ENCODE assay signal across 20 cellular contexts in genomic region chr14:86781111-86781510, GRCh38.
DNase-seq lines count a peak whose midpoint lies in the region; ATAC-seq and TF ChIP-seq lines count a peak whose summit lies in the region.
"Had no signal": no experiment of that assay in that cellular context is flagged by ENCODE, and none has a peak within 500 bp of the region (broad histone marks: within the 10 kb centered on the region; RNA-seq: fewer than 3 reads in every experiment).

No MANE protein-coding gene starts in this region.

- intact Hi-C loops in right lobe of liver (cut with DNase I) = no loop called here
- intact Hi-C loops in transverse colon (cut with DNase I; ENCODE audit: low total_unique reads) = no loop called here

- H3K4me1 ChIP-seq in right lobe of liver = peaks cover 0 to 25% (median 9%) of the 10 kb centered on the region in 4 donors
- H3K4me1 ChIP-seq in transverse colon = no peaks in the 10 kb centered on the region
- H3K4me1 ChIP-seq: BLaER1 had no signal

- peak; percentile 60 to 77 (median 65) for ATAC-seq in right lobe of liver
- ATAC-seq: CD8-positive, alpha-beta T cell; GM23338; HCT116 had no signal

- H3K4me3 ChIP-seq in choroid plexus epithelial cell (ENCODE audit: low read depth, low read length) (no peak overlapping the region), right lobe of liver (no peak overlapping the region), transverse colon (no peak overlapping the region)
- H3K4me3 ChIP-seq: BLaER1, GM23338 had no signal

- DNase-seq in DMS 273 (lab: John Stamatoyannopoulos, UW; ENCODE audit: unreplicated experiment) = peak; percentile 3
- no peak for DNase-seq in DMS 273 treated with DMSO at 0.1 percent for 48 hours (lab: John Stamatoyannopoulos, UW)
- DNase-seq in NCI-H69 (lab: John Stamatoyannopoulos, UW) = peak; percentile 57
- DNase-seq in choroid plexus epithelial cell (ENCODE audit: low read depth) = no peak
- DNase-seq in right lobe of liver = no peak
- DNase-seq in transverse colon = no peak
- DNase-seq in amniotic stem cell (lab: John Stamatoyannopoulos, UW) = no peak
- no peak for DNase-seq in HUDEP-2 (lab: John Stamatoyannopoulos, UW; ENCODE audit: unreplicated experiment in 76 of 76)
- DNase-seq: 8988T; CD8-positive, alpha-beta T cell; GF-D8; KBM-7; NCI-H1417 treated with DMSO at 0.1 percent for 48 hours; NCI-H2029; NCI-H510A treated with DMSO at 0.1 percent for 48 hours; RPMI8226 had no signal

- no peak for TF ChIP-seq EP300 in transverse colon (IDR thresholded peaks at IDR 0.05; ENCODE audit: low read depth)

- no peak overlapping the region for H3K27ac ChIP-seq in right lobe of liver
- no peak overlapping the region for H3K27ac ChIP-seq in transverse colon
- H3K27ac ChIP-seq: BLaER1, HL-60 had no signal

- TF ChIP-seq POLR2A in right lobe of liver (IDR thresholded peaks at IDR 0.05) (no peak), transverse colon (IDR thresholded peaks at IDR 0.05) (no peak)

- 12% methylated on average over 1 of the region's 1 CpG for WGBS in right lobe of liver (ENCODE audit: insufficient coverage, low coverage, low lambda C conversion rate, missing lambda C conversion rate)
- WGBS in transverse colon (ENCODE audit: low coverage in 1 of 2), 2 donors = 0 to 32% methylated on average over 1 of the region's 1 CpG

- TF ChIP-seq CTCF in choroid plexus epithelial cell (conservative IDR thresholded peaks at IDR 0.05; ENCODE audit: low read depth, low read length) (peak; percentile 24), right lobe of liver (IDR thresholded peaks at IDR 0.05) (peak in 3 of 4 donors; percentile 12 to 25 (median 14)), transverse colon (IDR thresholded peaks at IDR 0.05) (no peak)

- in situ Hi-C loops in transverse colon (cut with MboI; ENCODE audit: low pct_ligation_motif_present in 1 of 4, low pct_unique_long_range_greater_than_20kb in 1 of 4, low sequenced_read_pairs in 3 of 4) = no loop called here

- no peaks in the 10 kb centered on the region for H3K27me3 ChIP-seq in right lobe of liver
- no peaks in the 10 kb centered on the region for H3K27me3 ChIP-seq in transverse colon
- H3K27me3 ChIP-seq: BLaER1 had no signal

- H3K36me3 ChIP-seq in right lobe of liver (no peaks in the 10 kb centered on the region), transverse colon (no peaks in the 10 kb centered on the region)
- H3K36me3 ChIP-seq: BLaER1 had no signal

- H3K9me3 ChIP-seq in right lobe of liver (no peaks in the 10 kb centered on the region), transverse colon (no peaks in the 10 kb centered on the region)
- H3K9me3 ChIP-seq: BLaER1 had no signal

Comparison
In these comparisons a context has a peak if more than half of its experiments do, and no peak if none do; other contexts are left out.
1. DNase-seq: peak in DMS 273 (single experiment) and NCI-H69 (single experiment); none in DMS 273 treated with DMSO at 0.1 percent for 48 hours (single experiment), choroid plexus epithelial cell (single experiment), right lobe of liver (0 of 3), transverse colon (single experiment), amniotic stem cell (single experiment) and HUDEP-2 (0 of 76).
2. CTCF ChIP-seq: peak in choroid plexus epithelial cell (single experiment) and right lobe of liver (3 of 4); none in transverse colon (0 of 5).